Comparison of ENCODE assay signal across 8 cellular contexts in the genomic region with DNA sequence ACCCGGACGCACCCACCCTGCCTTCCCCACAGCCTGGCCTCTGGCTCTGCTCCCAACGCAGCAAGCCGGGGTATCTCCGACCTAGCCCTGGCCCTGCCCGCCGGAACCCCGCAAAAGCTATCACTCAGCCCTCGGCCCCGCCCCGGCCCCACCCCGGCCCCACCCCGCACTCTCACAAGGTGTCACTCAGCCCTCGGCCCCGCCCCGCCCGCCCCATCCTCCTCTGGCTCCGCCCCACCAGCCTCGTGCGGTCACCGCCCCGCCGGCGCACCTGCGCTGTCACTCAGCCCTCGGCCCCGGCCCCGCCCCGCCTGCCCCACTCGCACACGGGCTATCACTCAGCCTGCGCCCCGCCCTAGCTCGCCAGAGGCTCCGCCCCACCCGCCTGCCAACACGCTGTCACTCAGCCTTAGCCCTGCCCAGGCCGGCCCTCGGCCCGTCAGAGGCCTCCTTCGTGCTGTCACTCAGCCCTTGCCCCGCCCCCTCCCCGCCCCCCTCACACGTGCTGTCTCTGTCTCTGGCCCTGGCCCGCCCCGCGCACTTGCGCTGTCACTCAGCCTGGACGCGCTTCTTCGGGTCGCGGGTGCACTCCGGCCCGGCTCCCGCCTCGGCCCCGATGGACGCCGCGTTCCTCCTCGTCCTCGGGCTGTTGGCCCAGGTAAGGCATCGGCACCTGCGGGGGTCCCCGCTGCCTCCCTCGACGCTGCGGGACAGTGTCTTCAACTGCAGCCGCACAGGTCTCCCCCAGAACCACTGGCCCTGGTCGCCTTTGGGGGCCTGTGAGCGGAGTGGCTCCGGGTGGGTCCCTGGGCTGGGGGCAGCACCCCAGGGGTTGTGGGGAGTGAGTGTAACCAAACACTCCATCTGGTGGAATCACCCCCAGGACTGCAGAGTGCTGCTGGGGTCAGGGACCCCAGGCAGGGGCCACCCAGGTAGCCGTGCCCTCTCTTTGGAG. TPM values are rescaled to one million over a fixed set of nuclear protein-coding genes. Genes with fewer than 3 reads are reported as not detected.
DNase-seq lines count a peak whose midpoint lies in the region; ATAC-seq, FAIRE-seq and TF ChIP-seq lines count a peak whose summit lies in the region.

A gene with protein sequence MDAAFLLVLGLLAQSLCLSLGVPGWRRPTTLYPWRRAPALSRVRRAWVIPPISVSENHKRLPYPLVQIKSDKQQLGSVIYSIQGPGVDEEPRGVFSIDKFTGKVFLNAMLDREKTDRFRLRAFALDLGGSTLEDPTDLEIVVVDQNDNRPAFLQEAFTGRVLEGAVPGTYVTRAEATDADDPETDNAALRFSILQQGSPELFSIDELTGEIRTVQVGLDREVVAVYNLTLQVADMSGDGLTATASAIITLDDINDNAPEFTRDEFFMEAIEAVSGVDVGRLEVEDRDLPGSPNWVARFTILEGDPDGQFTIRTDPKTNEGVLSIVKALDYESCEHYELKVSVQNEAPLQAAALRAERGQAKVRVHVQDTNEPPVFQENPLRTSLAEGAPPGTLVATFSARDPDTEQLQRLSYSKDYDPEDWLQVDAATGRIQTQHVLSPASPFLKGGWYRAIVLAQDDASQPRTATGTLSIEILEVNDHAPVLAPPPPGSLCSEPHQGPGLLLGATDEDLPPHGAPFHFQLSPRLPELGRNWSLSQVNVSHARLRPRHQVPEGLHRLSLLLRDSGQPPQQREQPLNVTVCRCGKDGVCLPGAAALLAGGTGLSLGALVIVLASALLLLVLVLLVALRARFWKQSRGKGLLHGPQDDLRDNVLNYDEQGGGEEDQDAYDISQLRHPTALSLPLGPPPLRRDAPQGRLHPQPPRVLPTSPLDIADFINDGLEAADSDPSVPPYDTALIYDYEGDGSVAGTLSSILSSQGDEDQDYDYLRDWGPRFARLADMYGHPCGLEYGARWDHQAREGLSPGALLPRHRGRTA (plus strand): TSS at position 533 of the 955 bp plus-strand sequence. CDS start 84 bp downstream, at position 617.

- no peak for TF ChIP-seq CTCF in nephron progenitor cell (IDR thresholded peaks at IDR 0.05)

- H3K27ac Mint-ChIP-seq in nephron progenitor cell: no peak within 1 kb of the TSS
- H3K27ac Mint-ChIP-seq in stimulated activated naive B cell treated with anti-CD40 and anti-IgM and Interleukin-4, amounts not matched to agents 10 μg/mL and 1 μg/mL and 100 μg/mL, for 72 hours: peak within 1 kb of the TSS; percentile 10

- no peak within 1 kb of the TSS for H3K4me3 ChIP-seq in GM23248

- WGBS in GM23248 (ENCODE audit: low coverage in 1 of 2, low lambda C conversion rate in 2 of 2, missing lambda C conversion rate in 2 of 2), 2 experiments: 9 to 15% methylated on average over 20 to 74 of the region's 74 CpGs

- no peaks in the 10 kb centered on the region for H3F3A ChIP-seq in GM23248 (ENCODE audit: insufficient read depth)

- H3K79me2 ChIP-seq in GM23248 (ENCODE audit: insufficient read depth): no peaks in the 10 kb centered on the region

- DNase-seq in DMS 273 (lab: John Stamatoyannopoulos, UW; ENCODE audit: unreplicated experiment) (peak; percentile 98), GM23248 (peak; percentile 88), Kasumi-1 (lab: John Stamatoyannopoulos, UW) (peak; percentile 77 to 86), RCC 7860 (ENCODE audit: low spot score) (peak; percentile 78), fibroblast of peridontal ligament (ENCODE audit: extremely low read depth) (peak; percentile 69), nephron progenitor cell (peak; percentile 97)
- peak; percentile 84 to 91 for DNase-seq in activated T-helper 1 cell treated with anti-CD3 and anti-CD28 coated beads, Interleukin-2, amount 50 U/mL, for 16 hours (ENCODE audit: low read depth in 1 of 2, low spot score in 1 of 2)
- peak; percentile 78 for DNase-seq in stimulated activated naive B cell treated with anti-CD40 and anti-IgM and Interleukin-4, amounts not matched to agents 10 μg/mL and 1 μg/mL and 100 μg/mL, for 72 hours

- no peaks in the 10 kb centered on the region for H3K9me3 ChIP-seq in GM23248 (ENCODE audit: low read depth)

- H3K4me1 Mint-ChIP-seq in nephron progenitor cell: peaks cover 42% of the 10 kb centered on the region
- peaks cover 13 to 23% of the 10 kb centered on the region in 2 donors for H3K4me1 Mint-ChIP-seq in stimulated activated naive B cell treated with anti-CD40 and anti-IgM and Interleukin-4, amounts not matched to agents 10 μg/mL and 1 μg/mL and 100 μg/mL, for 72 hours

- no peak within 1 kb of the TSS for H3K4me2 ChIP-seq in GM23248 (ENCODE audit: unreplicated experiment)

- H3K4me1 ChIP-seq in GM23248 (ENCODE audit: insufficient read depth): 0 out of 2 replicates have a peak, but pooled peaks cover 3% of the 10 kb centered on the region

- no peaks in the 10 kb centered on the region for H4K20me1 ChIP-seq in GM23248 (ENCODE audit: insufficient read depth)

- peak; percentile 92 to 93 for ATAC-seq in stimulated activated naive B cell treated with anti-CD40 and anti-IgM and Interleukin-4, amounts not matched to agents 10 μg/mL and 1 μg/mL and 100 μg/mL, for 72 hours (replicated peaks)

- H3K27ac ChIP-seq in GM23248: no peak within 1 kb of the TSS

- no peaks in the 10 kb centered on the region for H3K36me3 Mint-ChIP-seq in nephron progenitor cell (ENCODE audit: low read depth)
- no peaks in the 10 kb centered on the region for H3K36me3 Mint-ChIP-seq in stimulated activated naive B cell treated with anti-CD40 and anti-IgM and Interleukin-4, amounts not matched to agents 10 μg/mL and 1 μg/mL and 100 μg/mL, for 72 hours

- H3K9me3 Mint-ChIP-seq in nephron progenitor cell: no peaks in the 10 kb centered on the region
- H3K9me3 Mint-ChIP-seq in stimulated activated naive B cell treated with anti-CD40 and anti-IgM and Interleukin-4, amounts not matched to agents 10 μg/mL and 1 μg/mL and 100 μg/mL, for 72 hours: no peaks in the 10 kb centered on the region

- H3K4me3 Mint-ChIP-seq in nephron progenitor cell: peak within 1 kb of the TSS; percentile 61
- peak within 1 kb of the TSS; percentile 69 to 73 for H3K4me3 Mint-ChIP-seq in stimulated activated naive B cell treated with anti-CD40 and anti-IgM and Interleukin-4, amounts not matched to agents 10 μg/mL and 1 μg/mL and 100 μg/mL, for 72 hours

- H3K27me3 Mint-ChIP-seq in nephron progenitor cell (ENCODE audit: low read depth, poor library complexity): peaks cover 43% of the 10 kb centered on the region
- peaks cover 16 to 24% of the 10 kb centered on the region in 2 donors for H3K27me3 Mint-ChIP-seq in stimulated activated naive B cell treated with anti-CD40 and anti-IgM and Interleukin-4, amounts not matched to agents 10 μg/mL and 1 μg/mL and 100 μg/mL, for 72 hours

- no peaks in the 10 kb centered on the region; the same call in 1 of the 2 replicates for H3K27me3 ChIP-seq in GM23248 (replicated peaks; ENCODE audit: insufficient read depth)

- H2AFZ ChIP-seq in GM23248: no peak within 1 kb of the TSS

- H3K9me2 ChIP-seq in GM23248 (ENCODE audit: insufficient read depth): no peaks in the 10 kb centered on the region

- no peak for FAIRE-seq in RCC 7860 (lab: Jason Lieb, UNC)

- no peaks in the 10 kb centered on the region for H3K36me3 ChIP-seq in GM23248 (ENCODE audit: low read depth)

- in situ Hi-C loops in GM23248 (cut with MboI): no loop called here

- H3K9ac ChIP-seq in GM23248: no peak within 1 kb of the TSS

RNA-seq across cellular contexts. Expression of the gene that starts here (rescaled TPM):
- not detected in 2 replicates for total RNA-seq in GM23248 (2014; rRNA removed; shearing (Covaris generic))
- 0.06 TPM in 2 replicates for polyA plus RNA-seq in GM23248 (2016; fragmentation: Nextera tagmentation; extraction: Ambion mirVana)

Comparison
In these comparisons a context has a peak if more than half of its experiments do, and no peak if none do; other contexts are left out.
1. Peak in DNase-seq in GM23248; RNA of the gene not detected or under 1 TPM.